ENCODE assay signal across 11 cellular contexts in genomic region chr3:39255503-39256325, GRCh38. TPM values are rescaled to one million over a fixed set of nuclear protein-coding genes. Genes with fewer than 3 reads are reported as not detected.
DNase-seq lines count a peak whose midpoint lies in the region; ATAC-seq, FAIRE-seq and TF ChIP-seq lines count a peak whose summit lies in the region.
"Had no signal": no experiment of that assay in that cellular context is flagged by ENCODE, and none has a peak within 500 bp of the region (broad histone marks: within the 10 kb centered on the region; RNA-seq: fewer than 3 reads in every experiment).

No MANE protein-coding gene starts in this region.

- TF ChIP-seq CTCF in GM23338 (conservative IDR thresholded peaks at IDR 0.05; ENCODE audit: low read depth in 2 of 2) = no peak

- no peaks in the 10 kb centered on the region for H3K79me2 ChIP-seq in GM23338 (replicated peaks; ENCODE audit: insufficient read depth)

- H3K27ac ChIP-seq in GM23338 (ENCODE audit: low read depth) = no peak overlapping the region
- H3K27ac ChIP-seq: ascending aorta had no signal

- H3K4me3 Mint-ChIP-seq in activated T-cell treated with anti-CD3 and anti-CD28 coated beads, Interleukin-2, amount 50 U/mL, for 4 hours = no peak overlapping the region
- H3K4me3 Mint-ChIP-seq in stimulated activated naive CD8-positive, alpha-beta T cell treated with anti-CD3 and anti-CD28 coated beads, Interleukin-15, amount 100 ng/mL, for 72 hours = peak overlapping the region; percentile 10 to 34
- no peak overlapping the region for H3K4me3 Mint-ChIP-seq in GM23338

- no peaks in the 10 kb centered on the region for H3K9me3 Mint-ChIP-seq in activated T-cell treated with anti-CD3 and anti-CD28 coated beads, Interleukin-2, amount 50 U/mL, for 4 hours
- H3K9me3 Mint-ChIP-seq in stimulated activated naive CD8-positive, alpha-beta T cell treated with anti-CD3 and anti-CD28 coated beads, Interleukin-15, amount 100 ng/mL, for 72 hours = no peaks in the 10 kb centered on the region
- H3K9me3 Mint-ChIP-seq in GM23338 = no peaks in the 10 kb centered on the region
- H3K9me3 Mint-ChIP-seq: naive thymus-derived CD8-positive, alpha-beta T cell had no signal

- H2AFZ ChIP-seq in GM23338 = no peak overlapping the region

- H3K27ac Mint-ChIP-seq in stimulated activated naive CD8-positive, alpha-beta T cell treated with anti-CD3 and anti-CD28 coated beads, Interleukin-15, amount 100 ng/mL, for 72 hours = peak overlapping the region in 1 of 2 donors; percentile 72
- no peak overlapping the region for H3K27ac Mint-ChIP-seq in GM23338

- peak; percentile 64 for DNase-seq in GF-D8 (lab: John Stamatoyannopoulos, UW)
- DNase-seq in activated T-cell treated with anti-CD3 and anti-CD28 coated beads, Interleukin-2, amount 50 U/mL, for 4 hours = no peak
- peak in 1 of 2 donors; percentile 26 for DNase-seq in stimulated activated naive CD8-positive, alpha-beta T cell treated with anti-CD3 and anti-CD28 coated beads, Interleukin-15, amount 100 ng/mL, for 72 hours
- DNase-seq in frontal cortex (ENCODE audit: low spot score in 2 of 2) = no peak
- DNase-seq in GM23338 (ENCODE audit: low spot score) = no peak
- no peak for DNase-seq in DMS 273 treated with DMSO at 0.1 percent for 48 hours (lab: John Stamatoyannopoulos, UW)

- no peak overlapping the region for H3K4me2 ChIP-seq in GM23338

- H3K27me3 ChIP-seq in GM23338 (ENCODE audit: insufficient read depth) = no peaks in the 10 kb centered on the region
- H3K27me3 ChIP-seq: ascending aorta had no signal

- no peaks in the 10 kb centered on the region for H3K36me3 ChIP-seq in GM23338 (ENCODE audit: insufficient read depth)
- H3K36me3 ChIP-seq: ascending aorta had no signal

- no peaks in the 10 kb centered on the region for H3K36me3 Mint-ChIP-seq in activated T-cell treated with anti-CD3 and anti-CD28 coated beads, Interleukin-2, amount 50 U/mL, for 4 hours (ENCODE audit: insufficient read depth)
- no peaks in the 10 kb centered on the region for H3K36me3 Mint-ChIP-seq in GM23338 (ENCODE audit: low read depth)
- H3K36me3 Mint-ChIP-seq: naive thymus-derived CD8-positive, alpha-beta T cell had no signal

- H4K20me1 ChIP-seq in GM23338 (replicated peaks; ENCODE audit: insufficient read depth) = no peaks in the 10 kb centered on the region

- no peak overlapping the region for H3K4me3 ChIP-seq in GM23338
- H3K4me3 ChIP-seq: ascending aorta had no signal

- H3K9me2 ChIP-seq in GM23338 (ENCODE audit: insufficient read depth) = no peaks in the 10 kb centered on the region

- H3K4me1 ChIP-seq in GM23338 (ENCODE audit: insufficient read depth) = no peaks in the 10 kb centered on the region

- ATAC-seq in GM19351 (IDR thresholded peaks at IDR 0.05; ENCODE audit: unreplicated experiment) = peak; percentile 98
- ATAC-seq in HG03280 (IDR thresholded peaks at IDR 0.05; ENCODE audit: unreplicated experiment) = peak; percentile 98
- peak; percentile 65 to 67 for ATAC-seq in activated T-cell treated with anti-CD3 and anti-CD28 coated beads, Interleukin-2, amount 50 U/mL, for 4 hours
- peak; percentile 84 for ATAC-seq in stimulated activated naive CD8-positive, alpha-beta T cell treated with anti-CD3 and anti-CD28 coated beads, Interleukin-15, amount 100 ng/mL, for 72 hours
- no peak for ATAC-seq in GM23338

- no peaks in the 10 kb centered on the region for H3F3A ChIP-seq in GM23338 (replicated peaks; ENCODE audit: low read depth)

- peaks cover 57% of the 10 kb centered on the region for H3K4me1 Mint-ChIP-seq in activated T-cell treated with anti-CD3 and anti-CD28 coated beads, Interleukin-2, amount 50 U/mL, for 4 hours (ENCODE audit: low read depth)
- peaks cover 53% of the 10 kb centered on the region for H3K4me1 Mint-ChIP-seq in stimulated activated naive CD8-positive, alpha-beta T cell treated with anti-CD3 and anti-CD28 coated beads, Interleukin-15, amount 100 ng/mL, for 72 hours
- H3K4me1 Mint-ChIP-seq in GM23338 = peaks cover 2% of the 10 kb centered on the region; the same call in 1 of the 3 replicates

- peaks cover 4% of the 10 kb centered on the region for H3K27me3 Mint-ChIP-seq in activated T-cell treated with anti-CD3 and anti-CD28 coated beads, Interleukin-2, amount 50 U/mL, for 4 hours (ENCODE audit: low read depth)
- peaks cover 54% of the 10 kb centered on the region for H3K27me3 Mint-ChIP-seq in stimulated activated naive CD8-positive, alpha-beta T cell treated with anti-CD3 and anti-CD28 coated beads, Interleukin-15, amount 100 ng/mL, for 72 hours
- no peaks in the 10 kb centered on the region for H3K27me3 Mint-ChIP-seq in GM23338 (ENCODE audit: insufficient read depth, low read depth, poor library complexity)

- FAIRE-seq in frontal cortex (lab: Jason Lieb, UNC) = no peak
- FAIRE-seq: H1 had no signal

TF ChIP-seq in GM23338, 12 proteins besides CTCF, POLR2A, EP300 and RAD21 (continues in another document):
- TF ChIP-seq STAT1 (IDR thresholded peaks at IDR 0.05; ENCODE audit: unreplicated experiment) (no peak), NANOG (IDR thresholded peaks at IDR 0.05; ENCODE audit: borderline replicate concordance) (no peak), ETS1 (IDR thresholded peaks at IDR 0.05) (no peak), EZH2phosphoT487 (IDR thresholded peaks at IDR 0.05; ENCODE audit: unreplicated experiment) (no peak), JUNB (IDR thresholded peaks at IDR 0.05; ENCODE audit: unreplicated experiment) (no peak), POLR2AphosphoS5 (IDR thresholded peaks at IDR 0.05; ENCODE audit: low read depth) (no peak), CREB1 (CRISPR knock-in tag; IDR thresholded peaks at IDR 0.05; ENCODE audit: low read depth) (no peak), EZH2 (IDR thresholded peaks at IDR 0.05; ENCODE audit: low read depth, unreplicated experiment) (no peak), REST (IDR thresholded peaks at IDR 0.05; ENCODE audit: unreplicated experiment) (no peak), ZNF114 (CRISPR knock-in tag; IDR thresholded peaks at IDR 0.05) (no peak)

RNA-seq across cellular contexts. Expression of gene CX3CR1, which starts 24.1 kb away (rescaled TPM):
- under 1 TPM; 0.32 to 0.73 (median 0.40) TPM for total RNA-seq in activated T-cell treated with anti-CD3 and anti-CD28 coated beads, Interleukin-2, amount 50 U/mL, for 4 hours
- total RNA-seq in frontal cortex = 7.3 TPM
- 0.24 TPM in 1 of 2 replicates, not detected in the other for total RNA-seq in GM23338 (2014; rRNA removed; shearing (Covaris generic))
- polyA plus RNA-seq in GM23338 (2016; fragmentation: Nextera tagmentation; extraction: Ambion mirVana) = 0.42 TPM in 1 of 2 replicates, not detected in the other
- total RNA-seq: ascending aorta, H1 had no signal

Comparison
In these comparisons a context has a peak if more than half of its experiments do, and no peak if none do; other contexts are left out.
1. H3K4me3 Mint-ChIP-seq: peak in stimulated activated naive CD8-positive, alpha-beta T cell treated with anti-CD3 and anti-CD28 coated beads, Interleukin-15, amount 100 ng/mL, for 72 hours (2 of 2); none in activated T-cell treated with anti-CD3 and anti-CD28 coated beads, Interleukin-2, amount 50 U/mL, for 4 hours (single experiment) and GM23338 (single experiment).